Comparison of ENCODE assay signal across 1 cellular context in genomic region chr12:56156464-56157200, GRCh38.
TF ChIP-seq lines count a peak whose summit lies in the region.

No MANE protein-coding gene starts in this region.

TF ChIP-seq in GM12878, 131 proteins besides CTCF, POLR2A, EP300 and RAD21:
- 0 out of 2 replicates have a peak, but pooled peaks have one; percentile 6 for TF ChIP-seq NBN (IDR thresholded peaks at IDR 0.05)
- 0 out of 2 replicates have a peak, but pooled peaks have one; percentile 14 for TF ChIP-seq ATF7 (IDR thresholded peaks at IDR 0.05; ENCODE audit: low read depth)
TF ChIP-seq in GM12878: peak in this region for 2; not testable (repeated sequence) for 129.
